In the genomic region with DNA sequence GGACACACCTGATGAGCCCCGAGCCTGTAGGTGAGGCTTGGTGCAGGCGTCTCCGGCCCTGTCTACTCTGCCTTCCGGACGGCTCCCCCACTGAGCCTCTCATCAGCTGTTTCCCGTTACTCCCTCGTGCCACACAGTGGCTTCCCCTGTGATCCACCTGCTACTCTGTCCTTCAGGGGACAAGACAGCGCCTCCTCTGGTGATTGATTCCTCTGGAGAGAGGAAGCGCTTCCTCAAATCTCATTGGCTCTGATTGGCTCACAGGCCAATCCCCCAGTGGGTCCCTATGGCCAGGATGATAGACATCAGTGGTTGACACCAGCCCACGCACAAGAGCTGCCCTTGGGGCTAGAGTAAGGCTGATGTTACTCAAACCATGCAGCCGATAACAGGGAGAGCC, we compare ENCODE assay signal across 10 cellular contexts. TPM values are rescaled to one million over a fixed set of nuclear protein-coding genes. Genes with fewer than 3 reads are reported as not detected.
DNase-seq lines count a peak whose midpoint lies in the region; ATAC-seq, FAIRE-seq and TF ChIP-seq lines count a peak whose summit lies in the region.
"Had no signal": no experiment of that assay in that cellular context is flagged by ENCODE, and none has a peak within 500 bp of the region (broad histone marks: within the 10 kb centered on the region; RNA-seq: fewer than 3 reads in every experiment).

No MANE protein-coding gene starts in this region.

- peaks cover 9 to 29% (median 15%) of the 10 kb centered on the region in 3 donors for H3K4me1 Mint-ChIP-seq in CD8-positive, alpha-beta memory T cell
- H3K4me1 Mint-ChIP-seq in T-helper 1 cell treated with Interleukin-12 subunit alpha and Interleukin-12 subunit beta and Interleukin-4 antibody, amounts not matched to agents 30 μg/mL and 1 μg/mL, for 36 hours (ENCODE audit: low read depth), result peaks cover 26% of the 10 kb centered on the region

- no peaks in the 10 kb centered on the region for H3K9me3 Mint-ChIP-seq in CD8-positive, alpha-beta memory T cell
- no peaks in the 10 kb centered on the region for H3K9me3 Mint-ChIP-seq in T-helper 1 cell treated with Interleukin-12 subunit alpha and Interleukin-12 subunit beta and Interleukin-4 antibody, amounts not matched to agents 30 μg/mL and 1 μg/mL, for 36 hours

- intact Hi-C loops in HepG2 (cut with micrococcal nuclease; ENCODE audit: unreplicated experiment) (no loop called here), transverse colon (cut with DNase I; ENCODE audit: low total_unique reads) (no loop called here)

- 96% methylated on average over 9 of the region's 11 CpGs for WGBS in HepG2 (ENCODE audit: low lambda C conversion rate)
- 84 to 90% methylated on average over 7 to 11 of the region's 11 CpGs for WGBS in transverse colon (ENCODE audit: low coverage in 1 of 2), 2 donors

- peak in 1 of 5 donors; percentile 39 for DNase-seq in CD8-positive, alpha-beta memory T cell
- DNase-seq in HepG2 (ENCODE audit: low spot score) (no peak), transverse colon (no peak), MG63 (no peak), NCI-H2227 treated with DMSO at 0.1 percent for 48 hours (lab: John Stamatoyannopoulos, UW) (no peak)
- DNase-seq: DMS 273 treated with DMSO at 0.1 percent for 48 hours, heart right ventricle had no signal

- H3K4me3 ChIP-seq in CD8-positive, alpha-beta memory T cell (ENCODE audit: low read length), result no peak overlapping the region
- H3K4me3 ChIP-seq in HEK293 (ENCODE audit: low read depth, low read length), result no peak overlapping the region
- no peak overlapping the region for H3K4me3 ChIP-seq in HepG2 (replicated peaks in 1 of 3; ENCODE audit: insufficient read depth in 1 of 3, low read depth in 2 of 3, low read length in 3 of 3)
- no peak overlapping the region for H3K4me3 ChIP-seq in transverse colon
- H3K4me3 ChIP-seq in MG63, result no peak overlapping the region
- H3K4me3 ChIP-seq: heart right ventricle had no signal

- H3K79me2 ChIP-seq in HepG2 (ENCODE audit: insufficient read depth, low read length), result no peaks in the 10 kb centered on the region

- H4K20me1 ChIP-seq in HepG2 (ENCODE audit: insufficient read depth, low read length), result no peaks in the 10 kb centered on the region

- no peaks in the 10 kb centered on the region for H3K4me1 ChIP-seq in CD8-positive, alpha-beta memory T cell (ENCODE audit: insufficient read depth, low read length)
- no peaks in the 10 kb centered on the region for H3K4me1 ChIP-seq in HEK293 (ENCODE audit: control insufficient read depth, insufficient read depth, low read length)
- H3K4me1 ChIP-seq in HepG2 (ENCODE audit: insufficient read depth, low read length), result no peaks in the 10 kb centered on the region
- H3K4me1 ChIP-seq in transverse colon, result peaks cover 0 to 2% (median 0%) of the 10 kb centered on the region in 4 donors

- peak overlapping the region in 1 of 7 donors; percentile 44 for H3K4me3 Mint-ChIP-seq in CD8-positive, alpha-beta memory T cell
- H3K4me3 Mint-ChIP-seq in T-helper 1 cell treated with Interleukin-12 subunit alpha and Interleukin-12 subunit beta and Interleukin-4 antibody, amounts not matched to agents 30 μg/mL and 1 μg/mL, for 36 hours, result no peak overlapping the region

- TF ChIP-seq POLR2A in HepG2 (IDR thresholded peaks at IDR 0.05; ENCODE audit: insufficient read depth in 1 of 2, low read depth in 2 of 2, low read length in 2 of 2), result no peak
- no peak for TF ChIP-seq POLR2A in transverse colon (IDR thresholded peaks at IDR 0.05)

- H3K36me3 ChIP-seq in CD8-positive, alpha-beta memory T cell (ENCODE audit: insufficient read depth, low read length), result peaks cover 30% of the 10 kb centered on the region
- peaks cover 14 to 48% of the 10 kb centered on the region in 2 experiments; a peak in 2 of 3 replicates for H3K36me3 ChIP-seq in HEK293 (ENCODE audit: control insufficient read depth in 2 of 2, insufficient read depth in 1 of 2, low read length in 2 of 2)
- peaks cover 8 to 21% of the 10 kb centered on the region in 2 experiments for H3K36me3 ChIP-seq in HepG2 (replicated peaks in 1 of 2; ENCODE audit: control insufficient read depth in 1 of 2, insufficient read depth in 2 of 2, low read length in 2 of 2)
- peaks cover 0 to 20% (median 8%) of the 10 kb centered on the region in 4 donors for H3K36me3 ChIP-seq in transverse colon
- H3K36me3 ChIP-seq in MG63, result peaks cover 54% of the 10 kb centered on the region

- no peak overlapping the region for H3K27ac ChIP-seq in CD8-positive, alpha-beta memory T cell (ENCODE audit: low read depth, low read length)
- H3K27ac ChIP-seq in HEK293 (ENCODE audit: extremely low read depth, low read depth, low read length) (no peak overlapping the region), HepG2 (ENCODE audit: extremely low read length, insufficient read depth, low read length) (no peak overlapping the region), transverse colon (no peak overlapping the region)
- H3K27ac ChIP-seq: heart right ventricle had no signal

- peak overlapping the region; percentile 39 to 90 (median 80) for H3K27ac Mint-ChIP-seq in CD8-positive, alpha-beta memory T cell
- H3K27ac Mint-ChIP-seq in T-helper 1 cell treated with Interleukin-12 subunit alpha and Interleukin-12 subunit beta and Interleukin-4 antibody, amounts not matched to agents 30 μg/mL and 1 μg/mL, for 36 hours, result peak overlapping the region; percentile 32

- CTCF ChIA-PET in CD8-positive, alpha-beta memory T cell (lab: Charles Lee), result interaction anchor here (1.6 kb wide), 1 partner anchor 89 kb away, joined by 3 read pairs; no protein-coding TSS in a partner anchor
- CTCF ChIA-PET in HEK293 (lab: Yijun Ruan, JAX) (interaction anchor here (0.9 to 1.0 kb wide), 2 partner anchors 69 to 140 kb away, joined by 3 read pairs; no protein-coding TSS in a partner anchor), HepG2 (lab: Yijun Ruan, JAX; ENCODE audit: low intra/inter-chr PET ratio, low total read pairs) (no interaction called here)

- POLR2A ChIA-PET in CD8-positive, alpha-beta memory T cell (lab: Charles Lee), result no interaction called here
- POLR2A ChIA-PET in HEK293 (lab: Yijun Ruan, JAX), result interaction anchor here (0.7 kb wide), 1 partner anchor 177 kb away, joined by 3 read pairs; no protein-coding TSS in a partner anchor
- POLR2A ChIA-PET in HepG2 (lab: Yijun Ruan, JAX), result interaction anchor here (0.7 to 1.9 kb wide), 3 partner anchors 11 to 156 kb away, joined by 3 to 7 read pairs (median 3); no protein-coding TSS in a partner anchor

- H3K27me3 Mint-ChIP-seq in CD8-positive, alpha-beta memory T cell, result no peaks in the 10 kb centered on the region
- H3K27me3 Mint-ChIP-seq in T-helper 1 cell treated with Interleukin-12 subunit alpha and Interleukin-12 subunit beta and Interleukin-4 antibody, amounts not matched to agents 30 μg/mL and 1 μg/mL, for 36 hours (ENCODE audit: low read depth), result no peaks in the 10 kb centered on the region

- FAIRE-seq in HepG2 (lab: Jason Lieb, UNC), result no peak
- FAIRE-seq: endometrium had no signal

- no peak for TF ChIP-seq EP300 in HepG2 (IDR thresholded peaks at IDR 0.05; ENCODE audit: low read depth in 2 of 2, low read length in 2 of 2)
- TF ChIP-seq EP300 in HepG2 (CRISPR knock-in tag; IDR thresholded peaks at IDR 0.05; ENCODE audit: borderline replicate concordance), result no peak
- TF ChIP-seq EP300 in transverse colon (IDR thresholded peaks at IDR 0.05; ENCODE audit: low read depth), result no peak

- H3K9ac ChIP-seq in HepG2 (ENCODE audit: insufficient read depth, low read depth, low read length), result no peak overlapping the region

- H3K4me2 ChIP-seq in HepG2 (ENCODE audit: low read depth, low read length), result no peak overlapping the region

- peaks cover 3 to 73% (median 7%) of the 10 kb centered on the region in 3 donors for H3K36me3 Mint-ChIP-seq in CD8-positive, alpha-beta memory T cell
- peaks cover 48% of the 10 kb centered on the region for H3K36me3 Mint-ChIP-seq in T-helper 1 cell treated with Interleukin-12 subunit alpha and Interleukin-12 subunit beta and Interleukin-4 antibody, amounts not matched to agents 30 μg/mL and 1 μg/mL, for 36 hours (ENCODE audit: low read depth)

- no TSS peak for BruUV-seq in HepG2 (replicated peaks; lab: Mats Ljungman, UMichigan)

- in situ Hi-C loops in HepG2 (cut with HindIII; ENCODE audit: extremely low pct_ligation_motif_present, low pct_unique_long_range_greater_than_20kb) (no loop called here), transverse colon (cut with MboI; ENCODE audit: low pct_ligation_motif_present in 1 of 4, low pct_unique_long_range_greater_than_20kb in 1 of 4, low sequenced_read_pairs in 3 of 4) (no loop called here)

- no peak overlapping the region for H2AFZ ChIP-seq in HepG2 (ENCODE audit: low read length)

- TF ChIP-seq CTCF in HEK293 (tag by site-specific recombination; IDR thresholded peaks at IDR 0.05), result no peak
- TF ChIP-seq CTCF in HepG2 (CRISPR knock-in tag; IDR thresholded peaks at IDR 0.05), result 0 out of 2 replicates have a peak, but pooled peaks have one; percentile 6
- no peak for TF ChIP-seq CTCF in transverse colon (IDR thresholded peaks at IDR 0.05)

- no peak; the same call in none of the 3 replicates for ATAC-seq in HepG2

- no peak for TF ChIP-seq RAD21 in HepG2 (CRISPR knock-in tag; IDR thresholded peaks at IDR 0.05)

- no peaks in the 10 kb centered on the region for H3K9me3 ChIP-seq in CD8-positive, alpha-beta memory T cell (ENCODE audit: low read length)
- H3K9me3 ChIP-seq in HEK293 (ENCODE audit: control insufficient read depth, insufficient read depth, low read depth, low read length), result no peaks in the 10 kb centered on the region
- H3K9me3 ChIP-seq in HepG2 (ENCODE audit: low read length), result no peaks in the 10 kb centered on the region
- no peaks in the 10 kb centered on the region for H3K9me3 ChIP-seq in transverse colon
- H3K9me3 ChIP-seq in MG63, result no peaks in the 10 kb centered on the region
- H3K9me3 ChIP-seq: heart right ventricle had no signal

- H3K27me3 ChIP-seq in CD8-positive, alpha-beta memory T cell (ENCODE audit: insufficient read depth, low read length, poor library complexity, severe bottlenecking), result no peaks in the 10 kb centered on the region
- H3K27me3 ChIP-seq in HepG2 (ENCODE audit: control insufficient read depth in 1 of 2, insufficient read depth in 2 of 2, low read length in 2 of 2) (no peaks in the 10 kb centered on the region), transverse colon (no peaks in the 10 kb centered on the region), MG63 (no peaks in the 10 kb centered on the region)
- H3K27me3 ChIP-seq: heart right ventricle had no signal

RNA-seq across cellular contexts. Expression of a gene that starts 24.0 kb away (rescaled TPM):
- total RNA-seq in CD8-positive, alpha-beta memory T cell, result 100 to 1,000 TPM; 184 to 185 TPM
- 75.7 TPM for polyA plus RNA-seq in CD8-positive, alpha-beta memory T cell
- total RNA-seq in HepG2 (2016; rRNA removed; fragmentation: Illumina TruSeq; extraction: Trizol), result 38.7 and 42.8 TPM in 2 replicates
- total RNA-seq in HepG2 (2016; cell fraction: cytosol; rRNA removed; fragmentation: Illumina TruSeq; extraction: Trizol; ENCODE audit: low read depth), result 8.0 and 9.3 TPM in 2 replicates
- 36.5 and 38.8 TPM in 2 replicates for total RNA-seq in HepG2 (2016; cell fraction: insoluble cytoplasmic fraction; rRNA removed; fragmentation: Illumina TruSeq; extraction: Trizol)
- 12.8 and 13.4 TPM in 2 replicates for total RNA-seq in HepG2 (2016; cell fraction: membrane; rRNA removed; fragmentation: Illumina TruSeq; extraction: Trizol)
- total RNA-seq in HepG2 (2016; cell fraction: nucleus; rRNA removed; fragmentation: Illumina TruSeq; extraction: Trizol), result 57.4 and 57.5 TPM in 2 replicates
- 38.6 and 44.0 TPM in 2 replicates for polyA plus RNA-seq in HepG2 (2011; rRNA removed)
- polyA plus RNA-seq in HepG2 (2011; cell fraction: cytosol; rRNA removed), result 16.4 and 18.9 TPM in 2 replicates
- polyA plus RNA-seq in HepG2 (2011; cell fraction: nucleus; rRNA removed), result 134 and 171 TPM in 2 replicates
- polyA plus RNA-seq in HepG2 (2012), result 28.2 and 46.6 TPM in 2 replicates
- polyA plus RNA-seq in HepG2 (2016; cell fraction: cytosol; fragmentation: Illumina TruSeq; extraction: Trizol; ENCODE audit: low read depth), result 1.4 and 2.0 TPM in 2 replicates
- polyA plus RNA-seq in HepG2 (2016; cell fraction: insoluble cytoplasmic fraction; fragmentation: Illumina TruSeq; extraction: Trizol; ENCODE audit: low read depth), result 23.5 and 27.4 TPM in 2 replicates
- polyA plus RNA-seq in HepG2 (2016; cell fraction: membrane; fragmentation: Illumina TruSeq; extraction: Trizol; ENCODE audit: low read depth), result 3.4 and 3.7 TPM in 2 replicates
- polyA plus RNA-seq in HepG2 (2016; cell fraction: nucleus; fragmentation: Illumina TruSeq; extraction: Trizol; ENCODE audit: insufficient read depth, low read depth), result 77.8 and 79.2 TPM in 2 replicates
- 133 and 148 TPM in 2 replicates for polyA minus RNA-seq in HepG2 (2011; rRNA and poly(A)+ RNA removed; ENCODE audit: low replicate concordance)
- polyA minus RNA-seq in HepG2 (2011; cell fraction: cytosol; rRNA and poly(A)+ RNA removed), result 36.1 and 37.6 TPM in 2 replicates
- polyA minus RNA-seq in HepG2 (2011; cell fraction: nucleus; rRNA and poly(A)+ RNA removed), result 108 and 132 TPM in 2 replicates
- total RNA-seq in transverse colon, result 100 to 1,000 TPM; 113 to 174 (median 159) TPM
- 22.5 and 22.6 TPM in 2 replicates for total RNA-seq in MG63 (2014; rRNA removed; shearing (Covaris generic); ENCODE audit: low replicate concordance)
